8 cellular contexts compared by ENCODE assay signal in the genomic region with DNA sequence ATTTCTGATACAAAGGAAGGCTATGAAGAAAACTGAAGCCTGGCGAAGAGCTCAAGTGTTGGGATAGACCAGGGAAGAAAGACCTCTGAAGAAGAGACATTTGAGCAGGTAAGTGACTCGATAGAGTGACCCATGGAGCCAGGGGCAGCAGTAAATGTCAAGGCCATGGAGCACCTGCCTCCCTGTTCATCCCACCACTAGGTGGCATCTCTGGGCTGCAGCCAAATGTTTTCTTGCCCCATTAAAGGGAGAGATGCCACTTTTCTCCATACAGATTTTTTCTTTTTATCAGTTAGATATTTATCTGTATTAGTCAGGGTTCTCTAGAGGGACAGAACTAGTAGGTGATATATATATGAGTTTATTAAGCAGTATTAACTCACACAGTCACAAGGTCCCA. TPM values are rescaled to one million over a fixed set of nuclear protein-coding genes. Genes with fewer than 3 reads are reported as not detected.
DNase-seq lines count a peak whose midpoint lies in the region; ATAC-seq and TF ChIP-seq lines count a peak whose summit lies in the region.

No MANE protein-coding gene starts in this region.

- no peaks in the 10 kb centered on the region for H3K36me3 ChIP-seq in CD4-positive, CD25-positive, alpha-beta regulatory T cell (ENCODE audit: control insufficient read depth, insufficient read depth, low read length)

- TF ChIP-seq POLR2A in erythroblast (IDR thresholded peaks at IDR 0.05; ENCODE audit: low read length): no peak

- no peak overlapping the region for H3K27ac Mint-ChIP-seq in CD4-positive, CD25-positive, alpha-beta regulatory T cell
- H3K27ac Mint-ChIP-seq in activated CD8-positive, alpha-beta T cell treated with anti-CD3 and anti-CD28 coated beads, Interleukin-2, amount 10 ng/mL, durations not matched to agents 7 days and 5 days: no peak overlapping the region

- peaks cover 0 to 10% (median 3%) of the 10 kb centered on the region in 4 donors for H3K4me1 Mint-ChIP-seq in CD4-positive, CD25-positive, alpha-beta regulatory T cell
- H3K4me1 Mint-ChIP-seq in activated CD8-positive, alpha-beta T cell treated with anti-CD3 and anti-CD28 coated beads, Interleukin-2, amount 10 ng/mL, durations not matched to agents 7 days and 5 days (ENCODE audit: low read depth): peaks cover 8% of the 10 kb centered on the region

- no peaks in the 10 kb centered on the region for H3K9me3 ChIP-seq in CD4-positive, CD25-positive, alpha-beta regulatory T cell (ENCODE audit: control insufficient read depth in 2 of 2, low read length in 2 of 2)

- ATAC-seq in CD4-positive, CD25-positive, alpha-beta regulatory T cell (ENCODE audit: low read depth in 2 of 2): peak in 1 of 2 donors; percentile 33
- no peak for ATAC-seq in activated CD8-positive, alpha-beta T cell treated with anti-CD3 and anti-CD28 coated beads, Interleukin-2, amount 10 ng/mL, durations not matched to agents 7 days and 5 days
- ATAC-seq in GM18868 (IDR thresholded peaks at IDR 0.05; ENCODE audit: unreplicated experiment): no peak
- no peak for ATAC-seq in HG02642 (IDR thresholded peaks at IDR 0.05; ENCODE audit: poor library complexity, unreplicated experiment)

- no peaks in the 10 kb centered on the region for H3K36me3 Mint-ChIP-seq in CD4-positive, CD25-positive, alpha-beta regulatory T cell
- no peaks in the 10 kb centered on the region for H3K36me3 Mint-ChIP-seq in activated CD8-positive, alpha-beta T cell treated with anti-CD3 and anti-CD28 coated beads, Interleukin-2, amount 10 ng/mL, durations not matched to agents 7 days and 5 days (ENCODE audit: low read depth)

- H3K27me3 Mint-ChIP-seq in CD4-positive, CD25-positive, alpha-beta regulatory T cell: no peaks in the 10 kb centered on the region
- no peaks in the 10 kb centered on the region for H3K27me3 Mint-ChIP-seq in activated CD8-positive, alpha-beta T cell treated with anti-CD3 and anti-CD28 coated beads, Interleukin-2, amount 10 ng/mL, durations not matched to agents 7 days and 5 days (ENCODE audit: low read depth)

- no peaks in the 10 kb centered on the region for H3K27me3 ChIP-seq in CD4-positive, CD25-positive, alpha-beta regulatory T cell (ENCODE audit: control insufficient read depth, insufficient read depth, low read length)

- POLR2A ChIA-PET in HEK293T (lab: Yijun Ruan, JAX): no interaction called here
- POLR2A ChIA-PET in activated CD8-positive, alpha-beta T cell treated with anti-CD3 and anti-CD28 coated beads, Interleukin-2, amount 10 ng/mL, durations not matched to agents 7 days and 5 days (lab: Charles Lee): no interaction called here

- H3K4me3 Mint-ChIP-seq in CD4-positive, CD25-positive, alpha-beta regulatory T cell: no peak overlapping the region
- no peak overlapping the region for H3K4me3 Mint-ChIP-seq in activated CD8-positive, alpha-beta T cell treated with anti-CD3 and anti-CD28 coated beads, Interleukin-2, amount 10 ng/mL, durations not matched to agents 7 days and 5 days

- DNase-seq in CD4-positive, CD25-positive, alpha-beta regulatory T cell: peak; percentile 33 to 67 (median 54)
- DNase-seq in HEK293T (ENCODE audit: extremely low spot score) (peak; percentile 63), NCI-H774 (lab: John Stamatoyannopoulos, UW) (peak; percentile 0), erythroblast (lab: John Stamatoyannopoulos, UW) (peak; percentile 59 to 71), pons (ENCODE audit: low spot score) (peak; percentile 34)
- peak; percentile 67 for DNase-seq in activated CD8-positive, alpha-beta T cell treated with anti-CD3 and anti-CD28 coated beads, Interleukin-2, amount 10 ng/mL, durations not matched to agents 7 days and 5 days

- no peak overlapping the region for H3K4me3 ChIP-seq in CD4-positive, CD25-positive, alpha-beta regulatory T cell (ENCODE audit: low read depth, low read length)

- no peaks in the 10 kb centered on the region for H3K4me1 ChIP-seq in CD4-positive, CD25-positive, alpha-beta regulatory T cell (ENCODE audit: control insufficient read depth, insufficient read depth, low read length, poor library complexity, severe bottlenecking)

- CTCF ChIA-PET in HEK293T (lab: Yijun Ruan, JAX): interaction anchor here (0.6 to 1.0 kb wide), 2 partner anchors 195 to 809 kb away, joined by 3 to 4 read pairs; no protein-coding TSS in a partner anchor
- CTCF ChIA-PET in activated CD8-positive, alpha-beta T cell treated with anti-CD3 and anti-CD28 coated beads, Interleukin-2, amount 10 ng/mL, durations not matched to agents 7 days and 5 days (lab: Charles Lee): interaction anchor here (1.4 to 2.0 kb wide), 2 partner anchors 192 to 195 kb away, joined by 3 to 15 read pairs; no protein-coding TSS in a partner anchor

- no peaks in the 10 kb centered on the region for H3K9me3 Mint-ChIP-seq in CD4-positive, CD25-positive, alpha-beta regulatory T cell
- H3K9me3 Mint-ChIP-seq in activated CD8-positive, alpha-beta T cell treated with anti-CD3 and anti-CD28 coated beads, Interleukin-2, amount 10 ng/mL, durations not matched to agents 7 days and 5 days (ENCODE audit: insufficient read depth): no peaks in the 10 kb centered on the region

- no peak overlapping the region for H3K27ac ChIP-seq in CD4-positive, CD25-positive, alpha-beta regulatory T cell (ENCODE audit: insufficient read depth, low read length, poor library complexity, severe bottlenecking)

TF ChIP-seq in HEK293T, 16 proteins besides CTCF, POLR2A, EP300 and RAD21:
- TF ChIP-seq TARDBP (IDR thresholded peaks at IDR 0.05): no peak

RNA-seq across cellular contexts. Expression of a gene that starts 4.9 kb away (rescaled TPM):
- total RNA-seq in CD4-positive, CD25-positive, alpha-beta regulatory T cell: 10.9 TPM
- 1 to 10 TPM; 1.8 to 6.0 (median 2.7) TPM for polyA plus RNA-seq in CD4-positive, CD25-positive, alpha-beta regulatory T cell
- total RNA-seq in activated CD8-positive, alpha-beta T cell treated with anti-CD3 and anti-CD28 coated beads, Interleukin-2, amount 10 ng/mL, durations not matched to agents 7 days and 5 days: 10 to 100 TPM in 1 of 2 experiments, 1 to 10 TPM in 1; 9.4 to 10.4 TPM

Comparison
In these comparisons a context has a peak if more than half of its experiments do, and no peak if none do; other contexts are left out.
1. DNase-seq: peak in every context shown above with its lines; median percentile 67 in activated CD8-positive, alpha-beta T cell treated with anti-CD3 and anti-CD28 coated beads, Interleukin-2, amount 10 ng/mL, durations not matched to agents 7 days and 5 days; 65 in erythroblast; 63 in HEK293T; 54 in CD4-positive, CD25-positive, alpha-beta regulatory T cell; 34 in pons; 0 in NCI-H774.